ENCODE assay signal across 32 cellular contexts in the genomic region with DNA sequence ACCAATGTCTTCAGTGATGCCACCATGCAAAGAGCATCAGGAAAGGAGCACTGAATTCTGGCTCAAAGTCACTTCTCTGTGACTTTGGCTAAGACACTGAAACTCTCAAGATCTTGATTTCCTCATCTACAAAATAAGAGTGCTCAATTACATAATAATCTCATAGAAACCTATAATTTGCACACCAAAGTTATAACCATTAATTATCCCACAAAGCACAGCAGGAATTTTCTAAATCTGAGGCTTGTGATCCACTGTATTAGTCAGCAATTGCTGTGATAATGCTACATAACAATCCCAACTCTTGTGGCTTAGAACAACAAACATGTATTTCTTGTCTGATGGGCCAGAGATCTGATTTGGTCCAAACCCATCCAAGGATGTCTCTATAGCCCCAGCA.
"Had no signal": no experiment of that assay in that cellular context is flagged by ENCODE, and none has a peak within 500 bp of the region (broad histone marks: within the 10 kb centered on the region; RNA-seq: fewer than 3 reads in every experiment).

No MANE protein-coding gene starts in this region.

- H3K4me1 ChIP-seq: adrenal gland had no signal

- H3K4me3 ChIP-seq: adrenal gland, cardiac muscle cell had no signal

- ATAC-seq: activated CD8-positive, alpha-beta T cell treated with anti-CD3 and anti-CD28 coated beads for 36 hours; activated naive CD4-positive, alpha-beta T cell treated with anti-CD3 and anti-CD28 coated beads, Interleukin-2, amount 50 U/mL, for 72 hours; activated T-cell treated with anti-CD3 and anti-CD28 coated beads, Interleukin-2, amount 50 U/mL, for 4 hours; activated T-cell treated with anti-CD3 and anti-CD28 coated beads, Interleukin-2, amount 50 U/mL, for 72 hours; activated T-helper 17 cell treated with anti-CD3 and anti-CD28 coated beads, Interleukin-2, amount 50 U/mL, for 72 hours had no signal

- H3K27ac ChIP-seq: adrenal gland, cardiac muscle cell, VCaP had no signal

- H3K9me3 ChIP-seq: adrenal gland had no signal

- H3K27me3 ChIP-seq: adrenal gland, cardiac muscle cell had no signal

- DNase-seq: activated B cell treated with CpG ODN at 0.5 μM for 24 hours; activated CD4-positive, alpha-beta memory T cell treated with anti-CD3 and anti-CD28 coated beads for 36 hours; activated CD4-positive, alpha-beta T cell treated with anti-CD3 and anti-CD28 coated beads for 4 hours; activated CD4-positive, alpha-beta T cell treated with anti-CD3 and anti-CD28 coated beads, Interleukin-2, amount 10 ng/mL, durations not matched to agents 24 days and 14 days; activated CD4-positive, alpha-beta T cell treated with anti-CD3 and anti-CD28 coated beads, Interleukin-2, amount 50 U/mL, for 1 hour; activated CD4-positive, alpha-beta T cell treated with anti-CD3 and anti-CD28 coated beads, Interleukin-2, amount 50 U/mL, for 4 hours; activated CD4-positive, CD25-positive, alpha-beta regulatory T cell treated with anti-CD3 and anti-CD28 coated beads, Interleukin-2, amount 50 U/mL, for 72 hours; activated CD8-positive, alpha-beta memory T cell treated with anti-CD3 and anti-CD28 coated beads, Interleukin-2, amount 50 U/mL, for 4 hours; activated CD8-positive, alpha-beta T cell treated with anti-CD3 and anti-CD28 coated beads for 36 hours; activated effector memory CD4-positive, alpha-beta T cell treated with anti-CD3 and anti-CD28 coated beads, Interleukin-2, amount 50 U/mL, for 16 hours; activated gamma-delta T cell treated with Interleukin-2 at 50 U/mL for 16 hours; activated naive CD4-positive, alpha-beta T cell; activated naive CD4-positive, alpha-beta T cell treated with anti-CD3 and anti-CD28 coated beads for 36 hours; activated naive CD4-positive, alpha-beta T cell treated with anti-CD3 and anti-CD28 coated beads, Interleukin-2, amount 50 U/mL, for 16 hours; activated naive CD8-positive, alpha-beta T cell treated with anti-CD3 and anti-CD28 coated beads for 36 hours; activated T-cell treated with anti-CD3 and anti-CD28 coated beads for 4 hours; activated T-cell treated with anti-CD3 and anti-CD28 coated beads, Interleukin-2, amount 50 U/mL, for 1 hour; activated T-cell treated with anti-CD3 and anti-CD28 coated beads, Interleukin-2, amount 50 U/mL, for 4 hours; activated T-cell treated with anti-CD3 and anti-CD28 coated beads, Interleukin-2, amount 50 U/mL, for 72 hours; adrenal gland; amniotic stem cell; aorta; SW 1271; T-helper 1 cell; T-helper 2 cell; T-helper 9 cell had no signal

- H3K36me3 ChIP-seq: adrenal gland, cardiac muscle cell had no signal

- FAIRE-seq: bronchial epithelial cell, TTC549 had no signal
